In the genomic region with DNA sequence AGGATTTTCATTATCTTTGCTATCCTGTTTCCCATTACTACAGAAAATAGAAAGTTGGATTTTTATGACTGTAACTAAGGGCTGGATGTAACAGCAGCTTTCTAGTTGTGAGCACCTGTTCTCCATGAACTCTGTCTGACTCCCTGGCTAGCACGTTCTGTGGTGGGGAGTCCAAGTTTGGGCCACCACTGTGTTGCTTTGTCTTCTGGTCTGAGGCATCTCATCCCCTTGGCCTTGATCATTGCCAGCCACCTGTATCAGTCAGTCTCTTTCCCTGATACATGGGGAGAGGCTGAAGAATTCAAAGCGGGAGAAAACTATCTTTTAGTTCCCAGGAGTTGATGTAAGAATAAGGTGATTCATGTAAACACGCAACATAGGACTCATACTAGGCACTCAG, we compare ENCODE assay signal across 6 cellular contexts.
"Had no signal": no experiment of that assay in that cellular context is flagged by ENCODE, and none has a peak within 500 bp of the region (broad histone marks: within the 10 kb centered on the region; RNA-seq: fewer than 3 reads in every experiment).

No MANE protein-coding gene starts in this region.

- DNase-seq: activated B cell treated with CpG ODN at 0.5 μM for 24 hours, left lung had no signal

- H3K27me3 ChIP-seq: left lung, tibial nerve, uterus had no signal

- H3K9me3 ChIP-seq: left lung, tibial nerve, uterus had no signal

- H3K4me1 ChIP-seq: left lung, tibial nerve, uterus had no signal

- H3K36me3 ChIP-seq: uterus had no signal

- H3K27ac ChIP-seq: coronary artery, left lung, skin epidermis, tibial nerve, uterus had no signal

- H3K4me3 ChIP-seq: coronary artery, left lung, skin epidermis, tibial nerve, uterus had no signal
